9 cellular contexts compared by ENCODE assay signal in genomic region chr15:89999676-90000174, GRCh38. TPM values are rescaled to one million over a fixed set of nuclear protein-coding genes. Genes with fewer than 3 reads are reported as not detected.
DNase-seq lines count a peak whose midpoint lies in the region; ATAC-seq, FAIRE-seq and TF ChIP-seq lines count a peak whose summit lies in the region.
"Had no signal": no experiment of that assay in that cellular context is flagged by ENCODE, and none has a peak within 500 bp of the region (broad histone marks: within the 10 kb centered on the region; RNA-seq: fewer than 3 reads in every experiment).

No MANE protein-coding gene starts in this region.

- H3K27ac ChIP-seq in A549 (peak overlapping the region; percentile 93 to 97; a peak in 4 of 6 replicates), endodermal cell (ENCODE audit: low read depth, low read length) (peak overlapping the region; percentile 94), mesodermal cell (ENCODE audit: low read depth, low read length, severe bottlenecking) (peak overlapping the region; percentile 62)

- no peaks in the 10 kb centered on the region for H3K27me3 ChIP-seq in endodermal cell (ENCODE audit: control insufficient read depth, insufficient read depth, low read length, poor library complexity, severe bottlenecking)

- H3K9me3 ChIP-seq in A549 (no peaks in the 10 kb centered on the region), endodermal cell (ENCODE audit: control insufficient read depth, low read length) (no peaks in the 10 kb centered on the region), mesodermal cell (ENCODE audit: control insufficient read depth, low read length) (no peaks in the 10 kb centered on the region)

- H3K4me3 ChIP-seq in A549 (no peak overlapping the region), endodermal cell (ENCODE audit: low read length) (peak overlapping the region; percentile 87), mesodermal cell (ENCODE audit: extremely low read depth, insufficient read depth, low read length, poor library complexity, severe bottlenecking) (peak overlapping the region; percentile 50)

- POLR2A ChIA-PET in A549 (lab: Yijun Ruan, JAX) = interaction anchor here (0.6 kb wide), 1 partner anchor 88 kb away, joined by 16 read pairs; no protein-coding TSS in a partner anchor

- no peaks in the 10 kb centered on the region for H3K36me3 ChIP-seq in endodermal cell (ENCODE audit: control insufficient read depth, insufficient read depth, low read length)
- no peaks in the 10 kb centered on the region for H3K36me3 ChIP-seq in mesodermal cell (ENCODE audit: control insufficient read depth, insufficient read depth, low read length)

- CTCF ChIA-PET in A549 (lab: Yijun Ruan, JAX) = interaction anchor here (0.7 to 2.3 kb wide), 2 partner anchors 101 kb away, joined by 3 to 10 read pairs; no protein-coding TSS in a partner anchor

- peaks cover 37% of the 10 kb centered on the region for H3K4me1 Mint-ChIP-seq in endodermal cell

- ATAC-seq in A549 = peak in 1 of 2 experiments; percentile 7; a peak in 1 of 6 replicates
- ATAC-seq in HG02973 (IDR thresholded peaks at IDR 0.05; ENCODE audit: unreplicated experiment) = no peak

- TF ChIP-seq POLR2A in A549 (IDR thresholded peaks at IDR 0.05; ENCODE audit: low read length) = no peak

- H3K4me2 ChIP-seq in A549 = peak overlapping the region; percentile 80; the same call in 2 of the 3 replicates

- H3K4me3 Mint-ChIP-seq in endodermal cell = peak overlapping the region; percentile 87

- peak overlapping the region; percentile 86 for H3K9ac ChIP-seq in endodermal cell (ENCODE audit: extremely low read depth, low read length, poor library complexity, severe bottlenecking)

- FAIRE-seq in A549 (lab: Jason Lieb, UNC) = no peak

- TF ChIP-seq EP300 in A549 (IDR thresholded peaks at IDR 0.05) = no peak

- TF ChIP-seq CTCF in A549 (IDR thresholded peaks at IDR 0.05) (no peak), endodermal cell (conservative IDR thresholded peaks at IDR 0.05) (no peak)

- DNase-seq in A549 (ENCODE audit: low read depth in 1 of 2, low spot score in 1 of 2) (no peak), Kasumi-1 (lab: John Stamatoyannopoulos, UW) (peak; percentile 48 to 62), endodermal cell (peak; percentile 85), midbrain (lab: John Stamatoyannopoulos, UW) (no peak), activated gamma-delta T cell treated with Interleukin-2 at 50 U/mL for 16 hours (no peak), NCI-H2029 treated with DMSO at 0.1 percent for 48 hours (lab: John Stamatoyannopoulos, UW) (no peak)
- DNase-seq: NCI-H1105 had no signal

- H3K27ac Mint-ChIP-seq in endodermal cell = peak overlapping the region; percentile 75

- no peaks in the 10 kb centered on the region for H3K27me3 Mint-ChIP-seq in endodermal cell (ENCODE audit: insufficient read depth)

- H3K9me3 Mint-ChIP-seq in endodermal cell = no peaks in the 10 kb centered on the region

- 71% methylated on average over 13 of the region's 13 CpGs for WGBS in A549 (ENCODE audit: missing lambda C conversion rate)
- WGBS in endodermal cell (ENCODE audit: insufficient coverage in 1 of 2, insufficient read length in 1 of 2), 2 experiments = 15 to 17% methylated on average over 13 of the region's 13 CpGs
- 0 to 6% methylated on average over 10 to 13 of the region's 13 CpGs for WGBS in mesodermal cell (ENCODE audit: insufficient coverage in 2 of 2), 2 experiments

- H3K36me3 Mint-ChIP-seq in endodermal cell (ENCODE audit: low read depth) = no peaks in the 10 kb centered on the region

- H3K4me1 ChIP-seq in A549 (peaks cover 52% of the 10 kb centered on the region), endodermal cell (ENCODE audit: control insufficient read depth, insufficient read depth, low read length) (peaks cover 25% of the 10 kb centered on the region), mesodermal cell (ENCODE audit: control insufficient read depth, insufficient read depth, low read length, poor library complexity, severe bottlenecking) (peaks cover 32% of the 10 kb centered on the region)

- no peak for TF ChIP-seq RAD21 in A549 (conservative IDR thresholded peaks at IDR 0.05 in 1 of 2, IDR thresholded peaks at IDR 0.05 in 1 of 2)

TF ChIP-seq in A549, 52 proteins besides CTCF, POLR2A, EP300 and RAD21:
- TF ChIP-seq ZFP36 (IDR thresholded peaks at IDR 0.05; ENCODE audit: borderline replicate concordance, partially characterized antibody) (no peak), EHMT2 (IDR thresholded peaks at IDR 0.05; ENCODE audit: low read depth) (no peak), BCL3 (IDR thresholded peaks at IDR 0.05) (no peak), FOSL2 (IDR thresholded peaks at IDR 0.05) (no peak), FOSL2 (CRISPR knock-in tag; IDR thresholded peaks at IDR 0.05) (no peak), NR3C1 (IDR thresholded peaks at IDR 0.05) (no peak), CBX8 (IDR thresholded peaks at IDR 0.05) (no peak), TP53 (CRISPR knock-in tag; IDR thresholded peaks at IDR 0.05) (no peak), EHF (CRISPR knock-in tag; IDR thresholded peaks at IDR 0.05) (no peak), MYC (IDR thresholded peaks at IDR 0.05; ENCODE audit: borderline replicate concordance, low read length) (no peak), HES2 (IDR thresholded peaks at IDR 0.05) (no peak), CHD4 (IDR thresholded peaks at IDR 0.05; ENCODE audit: borderline replicate concordance) (no peak), MAFK (IDR thresholded peaks at IDR 0.05; ENCODE audit: partially characterized antibody) (no peak), NFE2L2 (conservative IDR thresholded peaks at IDR 0.05; ENCODE audit: low read length) (no peak), MAZ (IDR thresholded peaks at IDR 0.05; ENCODE audit: borderline replicate concordance, low read depth, low read length) (no peak), CEBPB (IDR thresholded peaks at IDR 0.05) (no peak), RFX5 (IDR thresholded peaks at IDR 0.05) (no peak), RNF2 (IDR thresholded peaks at IDR 0.05; ENCODE audit: borderline replicate concordance, low read depth) (no peak), HEYL (CRISPR knock-in tag; IDR thresholded peaks at IDR 0.05) (no peak), FOSB (CRISPR knock-in tag; IDR thresholded peaks at IDR 0.05) (no peak), HDAC2 (IDR thresholded peaks at IDR 0.05) (no peak)
TF ChIP-seq in A549: peak in this region for 0.

RNA-seq across cellular contexts. Expression of gene ZNF710, which starts 1.4 kb away (rescaled TPM):
- polyA plus RNA-seq in A549 (2011; rRNA removed) (2.6 and 5.0 TPM in 2 replicates), A549 (2017; fragmentation: RNase III; extraction: RNeasy Plus Mini Kit Qiagen cat#74134 plus additional on column Dnase treatment) (7.2 to 10.2 TPM (median 7.8 TPM) in 3 replicates)
- polyA plus RNA-seq in A549 (2012; cell fraction: cytosol; rRNA removed) = 4.3 and 6.4 TPM in 2 replicates
- 13.5 and 14.4 TPM in 2 replicates for polyA plus RNA-seq in A549 (2012; cell fraction: nucleus; rRNA removed)
- polyA minus RNA-seq in A549 (2011; rRNA and poly(A)+ RNA removed) = 3.7 and 8.3 TPM in 2 replicates
- total RNA-seq in endodermal cell = 10 to 100 TPM; 31.8 to 39.1 TPM
- 37.1 TPM for polyA plus RNA-seq in endodermal cell (2013, experiment 1 of 2)
- polyA plus RNA-seq in endodermal cell (2013, experiment 2 of 2) = 33.8 TPM
- polyA plus RNA-seq in mesodermal cell (2013, experiment 1 of 2) = 32.7 TPM
- polyA plus RNA-seq in mesodermal cell (2013, experiment 2 of 2) = 29.2 TPM

Comparison
In these comparisons a context has a peak if more than half of its experiments do, and no peak if none do; other contexts are left out.
1. DNase-seq: peak in Kasumi-1 (2 of 2) and endodermal cell (single experiment); none in A549 (0 of 2), midbrain (single experiment), activated gamma-delta T cell treated with Interleukin-2 at 50 U/mL for 16 hours (single experiment) and NCI-H2029 treated with DMSO at 0.1 percent for 48 hours (single experiment).
2. Peak in every context shown above with its lines, with median percentiles within 50 percentile points of each other: H3K27ac ChIP-seq.